8 cellular contexts compared by ENCODE assay signal in the genomic region with DNA sequence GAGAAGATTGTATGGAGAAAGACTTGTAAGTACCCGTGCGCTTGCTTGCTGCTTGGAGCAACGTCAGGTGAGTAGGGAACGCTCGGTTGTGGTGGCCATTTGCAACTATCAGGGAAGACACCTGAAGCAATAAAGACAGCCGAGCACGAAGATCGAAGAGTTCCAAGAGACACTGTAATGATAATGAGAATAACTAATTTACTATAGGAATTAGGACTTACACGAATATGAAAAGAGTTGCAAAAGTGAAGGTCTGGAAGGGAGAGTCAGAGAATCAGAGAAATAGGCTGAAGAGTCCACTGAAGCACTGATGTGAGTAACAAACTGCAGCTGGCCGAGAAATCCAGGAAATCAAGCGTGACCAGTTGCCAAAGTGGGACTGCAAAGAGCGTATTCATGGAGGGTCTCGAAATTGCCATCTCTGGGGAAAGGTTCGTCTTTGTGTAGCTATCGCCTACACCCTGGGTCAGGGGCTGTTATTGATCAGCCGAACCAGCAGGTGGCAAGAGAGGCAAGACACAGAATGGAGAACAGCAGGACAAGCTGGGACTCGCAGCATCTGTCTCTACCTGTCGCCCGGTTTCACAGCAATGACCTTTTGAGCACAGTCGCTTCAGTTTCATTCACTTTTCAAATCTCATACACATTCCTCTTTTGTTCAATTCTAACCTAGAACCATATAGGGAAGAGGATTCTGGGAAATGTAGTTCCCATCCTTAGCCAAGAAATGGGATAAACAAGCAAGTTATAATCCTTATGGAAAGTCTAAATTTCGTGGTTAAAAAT. TPM values are rescaled to one million over a fixed set of nuclear protein-coding genes. Genes with fewer than 3 reads are reported as not detected.
DNase-seq lines count a peak whose midpoint lies in the region; ATAC-seq and TF ChIP-seq lines count a peak whose summit lies in the region.

No MANE protein-coding gene starts in this region.

- BruUV-seq in Caco-2 (replicated peaks; lab: Mats Ljungman, UMichigan), result TSS peak; percentile 27

- POLR2A ChIA-PET in Caco-2 (lab: Charles Lee), result interaction anchor here (1.0 kb wide), 1 partner anchor 37 kb away, joined by 3 read pairs; the partner anchor contains the start of gene PHF3

- intact Hi-C loops in Caco-2 (cut with micrococcal nuclease; ENCODE audit: unreplicated experiment), result loop anchor here (1.0 to 10.0 kb wide), 6 partner anchors 8 to 245 kb away; no protein-coding TSS in a partner anchor

- peaks cover 3% of the 10 kb centered on the region; the same call in 1 of the 2 replicates for H3K4me1 ChIP-seq in Caco-2

- H3K4me1 Mint-ChIP-seq in Caco-2 (ENCODE audit: low read depth, unreplicated experiment), result peaks cover 6% of the 10 kb centered on the region

- no peaks in the 10 kb centered on the region for H3K9me3 ChIP-seq in Caco-2

- peak; percentile 100 for ATAC-seq in GM21367 (IDR thresholded peaks at IDR 0.05; ENCODE audit: unreplicated experiment)

- peak overlapping the region; percentile 17 for H3K27ac ChIP-seq in epithelial cell of prostate

- peak overlapping the region; percentile 59 for H3K4me3 ChIP-seq in Caco-2 (ENCODE audit: low read depth, low read length)

- H3K27ac Mint-ChIP-seq in Caco-2 (ENCODE audit: unreplicated experiment), result peak overlapping the region; percentile 93

- no peaks in the 10 kb centered on the region for H3K27me3 Mint-ChIP-seq in Caco-2 (ENCODE audit: insufficient read depth, unreplicated experiment)

- H3K9me3 Mint-ChIP-seq in Caco-2 (ENCODE audit: unreplicated experiment), result no peaks in the 10 kb centered on the region

- TF ChIP-seq CTCF in Caco-2 (IDR thresholded peaks at IDR 0.05; ENCODE audit: insufficient read depth in 1 of 2, low read depth in 1 of 2, low read length in 1 of 2, severe bottlenecking in 1 of 2, unreplicated experiment in 1 of 2), result peak; percentile 86 to 91

- CTCF ChIA-PET in Caco-2 (lab: Charles Lee), result interaction anchor here (0.5 to 2.1 kb wide), 15 partner anchors 10 to 486 kb away, joined by 3 to 35 read pairs (median 4); partner anchors contain the start of gene PHF3

- peaks cover 9% of the 10 kb centered on the region for H3K36me3 Mint-ChIP-seq in Caco-2 (ENCODE audit: insufficient read depth, unreplicated experiment)

- no peaks in the 10 kb centered on the region for H3K27me3 ChIP-seq in Caco-2 (replicated peaks; ENCODE audit: control insufficient read depth, insufficient read depth, low read length)

- DNase-seq in Caco-2 (peak; percentile 87 to 88), HT-29 (ENCODE audit: low spot score) (peak; percentile 86), NOMO-1 (lab: John Stamatoyannopoulos, UW; ENCODE audit: unreplicated experiment in 2 of 2) (peak; percentile 41 to 70), epithelial cell of prostate (ENCODE audit: low read depth, low spot score) (peak; percentile 31), mucosa of gallbladder (ENCODE audit: low spot score) (peak; percentile 71)
- peak; percentile 39 for DNase-seq in activated CD8-positive, alpha-beta memory T cell treated with anti-CD3 and anti-CD28 coated beads, Interleukin-2, amount 50 U/mL, for 24 hours (ENCODE audit: extremely low read depth)
- DNase-seq in stimulated activated CD8-positive, alpha-beta memory T cell treated with anti-CD3 and anti-CD28 coated beads, Interleukin-4, amount 100 ng/mL, for 48 hours, result peak; percentile 75

- H3K36me3 ChIP-seq in Caco-2 (ENCODE audit: control insufficient read depth, insufficient read depth, low read length), result no peaks in the 10 kb centered on the region

- peak overlapping the region; percentile 99 for H3K4me3 Mint-ChIP-seq in Caco-2 (ENCODE audit: unreplicated experiment)

RNA-seq across cellular contexts. Expression of gene PTP4A1, which starts 26.2 kb away (rescaled TPM):
- total RNA-seq in Caco-2 (2022), result 122 and 129 TPM in 2 replicates
- total RNA-seq in HT-29 (2014; rRNA removed; shearing (Covaris generic)), result 23.9 and 24.7 TPM in 2 replicates
- 64.5 TPM for total RNA-seq in mucosa of gallbladder

RNA-seq across cellular contexts. Expression of gene PHF3, which starts 37.2 kb away (rescaled TPM):
- total RNA-seq in Caco-2 (2022) (41.6 and 48.3 TPM in 2 replicates), mucosa of gallbladder (54.4 TPM)
- total RNA-seq in HT-29 (2014; rRNA removed; shearing (Covaris generic)), result 24.3 and 25.0 TPM in 2 replicates

Comparison
In these comparisons a context has a peak if more than half of its experiments do, and no peak if none do; other contexts are left out.
1. Peak in every context shown above with its lines: DNase-seq, ATAC-seq, H3K4me3 ChIP-seq and H3K27ac ChIP-seq.
2. DNase-seq: peak in every context shown above with its lines; median percentile 88 in Caco-2; 86 in HT-29; 75 in stimulated activated CD8-positive, alpha-beta memory T cell treated with anti-CD3 and anti-CD28 coated beads, Interleukin-4, amount 100 ng/mL, for 48 hours; 71 in mucosa of gallbladder; 56 in NOMO-1; 39 in activated CD8-positive, alpha-beta memory T cell treated with anti-CD3 and anti-CD28 coated beads, Interleukin-2, amount 50 U/mL, for 24 hours; 31 in epithelial cell of prostate.